8 cellular contexts compared by ENCODE assay signal in genomic region chr1:100360790-100361232, GRCh38. TPM values are rescaled to one million over a fixed set of nuclear protein-coding genes. Genes with fewer than 3 reads are reported as not detected.
A peak's percentile ranks its signal among the peaks of the same experiment; 100 is the strongest.
DNase-seq lines count a peak whose midpoint lies in the region; ATAC-seq and TF ChIP-seq lines count a peak whose summit lies in the region.

No MANE protein-coding gene starts in this region.

- intact Hi-C loops in upper lobe of right lung (cut with DNase I) = no loop called here

- peaks cover 16% of the 10 kb centered on the region for H3K4me1 ChIP-seq in upper lobe of right lung

- H3K4me1 Mint-ChIP-seq in activated naive CD8-positive, alpha-beta T cell (ENCODE audit: low read depth) = peaks cover 79% of the 10 kb centered on the region
- peaks cover 58% of the 10 kb centered on the region for H3K4me1 Mint-ChIP-seq in activated naive CD8-positive, alpha-beta T cell treated with anti-CD3 and anti-CD28 coated beads for 36 hours

- H3K9me3 ChIP-seq in upper lobe of right lung = no peaks in the 10 kb centered on the region

- no peak overlapping the region for H3K27ac ChIP-seq in upper lobe of right lung

- in situ Hi-C loops in astrocyte of the spinal cord (cut with HindIII; ENCODE audit: low sequenced_read_pairs) = no loop called here

- H3K4me3 Mint-ChIP-seq in activated naive CD8-positive, alpha-beta T cell = peak overlapping the region; percentile 6
- no peak overlapping the region for H3K4me3 Mint-ChIP-seq in activated naive CD8-positive, alpha-beta T cell treated with anti-CD3 and anti-CD28 coated beads for 36 hours

- H3K9me3 Mint-ChIP-seq in activated naive CD8-positive, alpha-beta T cell (ENCODE audit: low read depth) = no peaks in the 10 kb centered on the region
- no peaks in the 10 kb centered on the region for H3K9me3 Mint-ChIP-seq in activated naive CD8-positive, alpha-beta T cell treated with anti-CD3 and anti-CD28 coated beads for 36 hours

- peak overlapping the region; percentile 25 for H3K27ac Mint-ChIP-seq in activated naive CD8-positive, alpha-beta T cell
- H3K27ac Mint-ChIP-seq in activated naive CD8-positive, alpha-beta T cell treated with anti-CD3 and anti-CD28 coated beads for 36 hours = no peak overlapping the region

- H3K27me3 ChIP-seq in upper lobe of right lung = no peaks in the 10 kb centered on the region

- no peak for TF ChIP-seq CTCF in astrocyte of the spinal cord (IDR thresholded peaks at IDR 0.05; ENCODE audit: low read depth, low read length)
- TF ChIP-seq CTCF in upper lobe of right lung (IDR thresholded peaks at IDR 0.05) = no peak
- TF ChIP-seq CTCF in GM20000 (IDR thresholded peaks at IDR 0.05; ENCODE audit: extremely low read depth, missing control alignments) = no peak

- H3K4me3 ChIP-seq in astrocyte of the spinal cord (ENCODE audit: low read depth, low read length) (no peak overlapping the region), upper lobe of right lung (no peak overlapping the region)

- ATAC-seq in upper lobe of right lung = peak; percentile 82

- H3K36me3 Mint-ChIP-seq in activated naive CD8-positive, alpha-beta T cell = peaks cover 12% of the 10 kb centered on the region
- H3K36me3 Mint-ChIP-seq in activated naive CD8-positive, alpha-beta T cell treated with anti-CD3 and anti-CD28 coated beads for 36 hours = peaks cover 40% of the 10 kb centered on the region

- H3K36me3 ChIP-seq in upper lobe of right lung = no peaks in the 10 kb centered on the region

- no peak for DNase-seq in activated naive CD8-positive, alpha-beta T cell treated with anti-CD3 and anti-CD28 coated beads for 36 hours
- peak; percentile 91 for DNase-seq in astrocyte of the spinal cord (ENCODE audit: low read depth, low spot score)
- peak; percentile 25 for DNase-seq in kidney tubule cell (ENCODE audit: low spot score)
- DNase-seq in upper lobe of right lung = no peak
- DNase-seq in KG1 (lab: John Stamatoyannopoulos, UW) = no peak
- DNase-seq in cerebellar cortex (ENCODE audit: low spot score) = no peak
- no peak for DNase-seq in GM20000 (ENCODE audit: low spot score)

- H3K27me3 Mint-ChIP-seq in activated naive CD8-positive, alpha-beta T cell = no peaks in the 10 kb centered on the region
- no peaks in the 10 kb centered on the region for H3K27me3 Mint-ChIP-seq in activated naive CD8-positive, alpha-beta T cell treated with anti-CD3 and anti-CD28 coated beads for 36 hours

RNA-seq across cellular contexts. Expression of gene CDC14A, which starts 8.5 kb away (rescaled TPM):
- total RNA-seq in activated naive CD8-positive, alpha-beta T cell treated with anti-CD3 and anti-CD28 coated beads for 36 hours = 10 to 100 TPM in 1 of 2 experiments, 1 to 10 TPM in 1; 9.5 to 11.2 TPM
- 12.0 TPM for total RNA-seq in upper lobe of right lung

Comparison
In these comparisons a context has a peak if more than half of its experiments do, and no peak if none do; other contexts are left out.
1. DNase-seq: peak in astrocyte of the spinal cord (single experiment) and kidney tubule cell (single experiment); none in activated naive CD8-positive, alpha-beta T cell treated with anti-CD3 and anti-CD28 coated beads for 36 hours (single experiment), upper lobe of right lung (single experiment), KG1 (single experiment), cerebellar cortex (single experiment) and GM20000 (single experiment).